9 cellular contexts compared by ENCODE assay signal in genomic region chr1:30762152-30762930, GRCh38. TPM values are rescaled to one million over a fixed set of nuclear protein-coding genes. Genes with fewer than 3 reads are reported as not detected.
DNase-seq lines count a peak whose midpoint lies in the region; ATAC-seq and TF ChIP-seq lines count a peak whose summit lies in the region.
"Had no signal": no experiment of that assay in that cellular context is flagged by ENCODE, and none has a peak within 500 bp of the region (broad histone marks: within the 10 kb centered on the region; RNA-seq: fewer than 3 reads in every experiment).

No MANE protein-coding gene starts in this region.

- no peaks in the 10 kb centered on the region for H3K36me3 Mint-ChIP-seq in natural killer cell treated with Interleukin-12 subunit alpha and Interleukin-12 subunit beta and Interleukin-15 and Interleukin-18, amount 100 ng/mL, for 72 hours
- H3K36me3 Mint-ChIP-seq in natural killer cell (no peaks in the 10 kb centered on the region), Calu3 (ENCODE audit: insufficient read depth, unreplicated experiment) (no peaks in the 10 kb centered on the region)

- no peaks in the 10 kb centered on the region for H3K27me3 Mint-ChIP-seq in natural killer cell treated with Interleukin-12 subunit alpha and Interleukin-12 subunit beta and Interleukin-15 and Interleukin-18, amount 100 ng/mL, for 72 hours
- H3K27me3 Mint-ChIP-seq in natural killer cell (ENCODE audit: low read depth in 2 of 2) (no peaks in the 10 kb centered on the region), Calu3 (ENCODE audit: unreplicated experiment) (no peaks in the 10 kb centered on the region)

- peak overlapping the region; percentile 9 to 59 for H3K27ac Mint-ChIP-seq in natural killer cell treated with Interleukin-12 subunit alpha and Interleukin-12 subunit beta and Interleukin-15 and Interleukin-18, amount 100 ng/mL, for 72 hours
- H3K27ac Mint-ChIP-seq in natural killer cell (peak overlapping the region in 1 of 2 donors; percentile 16), Calu3 (ENCODE audit: unreplicated experiment) (no peak overlapping the region)

- no peak for DNase-seq in natural killer cell treated with Interleukin-12 subunit alpha and Interleukin-12 subunit beta and Interleukin-15 and Interleukin-18, amount 100 ng/mL, for 72 hours (ENCODE audit: low spot score)
- DNase-seq in natural killer cell (no peak), WERI-Rb-1 (peak; percentile 57), Calu3 (no peak), upper lobe of left lung (no peak)
- DNase-seq: left cardiac atrium had no signal

- peak overlapping the region; percentile 2; the same call in 1 of the 2 replicates for H3K27ac ChIP-seq in WERI-Rb-1
- H3K27ac ChIP-seq in layer of hippocampus (ENCODE audit: low read depth, low read length): peak overlapping the region; percentile 83
- no peak overlapping the region for H3K27ac ChIP-seq in upper lobe of left lung

- TF ChIP-seq CTCF in natural killer cell (IDR thresholded peaks at IDR 0.05): no peak
- no peak for TF ChIP-seq CTCF in WERI-Rb-1 (IDR thresholded peaks at IDR 0.05; ENCODE audit: low read depth, low read length)
- no peak for TF ChIP-seq CTCF in Calu3 (IDR thresholded peaks at IDR 0.05; ENCODE audit: unreplicated experiment)
- no peak for TF ChIP-seq CTCF in upper lobe of left lung (IDR thresholded peaks at IDR 0.05)

- H3K36me3 ChIP-seq in WERI-Rb-1 (no peaks in the 10 kb centered on the region), upper lobe of left lung (no peaks in the 10 kb centered on the region)

- intact Hi-C loops in natural killer cell (cut with micrococcal nuclease) (no loop called here), Calu3 (cut with micrococcal nuclease; ENCODE audit: unreplicated experiment) (no loop called here)

- H3K9me3 ChIP-seq in WERI-Rb-1 (ENCODE audit: severe bottlenecking): no peaks in the 10 kb centered on the region
- H3K9me3 ChIP-seq in upper lobe of left lung: no peaks in the 10 kb centered on the region

- BruUV-seq in Calu3 (replicated peaks; lab: Mats Ljungman, UMichigan): no TSS peak

- peaks cover 5 to 26% (median 17%) of the 10 kb centered on the region in 4 donors for H3K4me1 ChIP-seq in upper lobe of left lung

- H3K9me3 Mint-ChIP-seq in natural killer cell treated with Interleukin-12 subunit alpha and Interleukin-12 subunit beta and Interleukin-15 and Interleukin-18, amount 100 ng/mL, for 72 hours: no peaks in the 10 kb centered on the region
- H3K9me3 Mint-ChIP-seq in natural killer cell (no peaks in the 10 kb centered on the region), Calu3 (ENCODE audit: low read depth, unreplicated experiment) (no peaks in the 10 kb centered on the region)

- WGBS in upper lobe of left lung, 2 donors: 90% methylated on average over 5 of the region's 6 CpGs; no CpG with 5 or more reads in 1 of the 2 donors

- H3K4me1 Mint-ChIP-seq in natural killer cell treated with Interleukin-12 subunit alpha and Interleukin-12 subunit beta and Interleukin-15 and Interleukin-18, amount 100 ng/mL, for 72 hours (ENCODE audit: low read depth in 2 of 2): peaks cover 32 to 33% of the 10 kb centered on the region in 2 donors
- peaks cover 27 to 44% of the 10 kb centered on the region in 2 donors for H3K4me1 Mint-ChIP-seq in natural killer cell
- peaks cover 2% of the 10 kb centered on the region for H3K4me1 Mint-ChIP-seq in Calu3 (ENCODE audit: low read depth, unreplicated experiment)

- no peak for TF ChIP-seq EP300 in upper lobe of left lung (IDR thresholded peaks at IDR 0.05)

- ATAC-seq in natural killer cell treated with Interleukin-12 subunit alpha and Interleukin-12 subunit beta and Interleukin-15 and Interleukin-18, amount 100 ng/mL, for 72 hours: peak in 1 of 2 donors; percentile 25
- ATAC-seq in natural killer cell (no peak), HG03175 (IDR thresholded peaks at IDR 0.05; ENCODE audit: unreplicated experiment) (no peak), upper lobe of left lung (ENCODE audit: low FRiP score in 2 of 2) (no peak), HG02763 (IDR thresholded peaks at IDR 0.05; ENCODE audit: unreplicated experiment) (no peak)

- CTCF ChIA-PET in Calu3 (lab: Charles Lee): interaction anchor here (0.9 kb wide), 1 partner anchor 18 kb away, joined by 4 read pairs; no protein-coding TSS in a partner anchor

- no peak overlapping the region for H3K4me3 ChIP-seq in WERI-Rb-1 (ENCODE audit: low read depth, low read length)
- H3K4me3 ChIP-seq in upper lobe of left lung: no peak overlapping the region

- no peak overlapping the region for H3K4me3 Mint-ChIP-seq in natural killer cell treated with Interleukin-12 subunit alpha and Interleukin-12 subunit beta and Interleukin-15 and Interleukin-18, amount 100 ng/mL, for 72 hours
- H3K4me3 Mint-ChIP-seq in natural killer cell: no peak overlapping the region
- no peak overlapping the region for H3K4me3 Mint-ChIP-seq in Calu3 (ENCODE audit: low read depth, unreplicated experiment)

- no peak for TF ChIP-seq POLR2A in upper lobe of left lung (IDR thresholded peaks at IDR 0.05)

- H3K27me3 ChIP-seq in WERI-Rb-1 (ENCODE audit: insufficient read depth, low read depth, severe bottlenecking) (no peaks in the 10 kb centered on the region), layer of hippocampus (ENCODE audit: control insufficient read depth, insufficient read depth, low read length) (no peaks in the 10 kb centered on the region), upper lobe of left lung (no peaks in the 10 kb centered on the region)

RNA-seq across cellular contexts. Expression of gene LAPTM5, which starts 4.8 kb away (rescaled TPM):
- 100 to 1,000 TPM; 150 to 153 TPM for total RNA-seq in natural killer cell treated with Interleukin-12 subunit alpha and Interleukin-12 subunit beta and Interleukin-15 and Interleukin-18, amount 100 ng/mL, for 72 hours
- total RNA-seq in natural killer cell (100 to 1,000 TPM; 520 to 674 (median 533) TPM), Calu3 (2022) (not detected in 2 replicates), upper lobe of left lung (100 to 1,000 TPM; 148 to 624 (median 225) TPM)

RNA-seq across cellular contexts. Expression of gene MATN1, which starts 39.0 kb away (rescaled TPM):
- 1 to 10 TPM in 1 of 2 donors, under 1 TPM in 1; 0.31 to 1.1 TPM for total RNA-seq in natural killer cell treated with Interleukin-12 subunit alpha and Interleukin-12 subunit beta and Interleukin-15 and Interleukin-18, amount 100 ng/mL, for 72 hours
- total RNA-seq in natural killer cell (1 to 10 TPM in 2 of 3 donors, under 1 TPM in 1; 0.93 to 1.7 (median 1.2) TPM), Calu3 (2022) (not detected in 2 replicates), upper lobe of left lung (under 1 TPM in 1 of 6 donors, not detected in 5; 0.15 TPM)
- total RNA-seq: left cardiac atrium had no signal

Comparison
In these comparisons a context has a peak if more than half of its experiments do, and no peak if none do; other contexts are left out.
1. H3K27ac ChIP-seq: peak in WERI-Rb-1 (single experiment) and layer of hippocampus (single experiment); none in upper lobe of left lung (0 of 4).
2. RNA of gene LAPTM5, which starts 4.8 kb away (total RNA-seq): 520 to 674 TPM in natural killer cell, 148 to 624 TPM in upper lobe of left lung and 150 to 153 TPM in natural killer cell treated with Interleukin-12 subunit alpha and Interleukin-12 subunit beta and Interleukin-15 and Interleukin-18, amount 100 ng/mL, for 72 hours; not detected in Calu3; every median in the first group is over 100 times any median in the second.